1 cellular context compared by ENCODE assay signal in the genomic region with DNA sequence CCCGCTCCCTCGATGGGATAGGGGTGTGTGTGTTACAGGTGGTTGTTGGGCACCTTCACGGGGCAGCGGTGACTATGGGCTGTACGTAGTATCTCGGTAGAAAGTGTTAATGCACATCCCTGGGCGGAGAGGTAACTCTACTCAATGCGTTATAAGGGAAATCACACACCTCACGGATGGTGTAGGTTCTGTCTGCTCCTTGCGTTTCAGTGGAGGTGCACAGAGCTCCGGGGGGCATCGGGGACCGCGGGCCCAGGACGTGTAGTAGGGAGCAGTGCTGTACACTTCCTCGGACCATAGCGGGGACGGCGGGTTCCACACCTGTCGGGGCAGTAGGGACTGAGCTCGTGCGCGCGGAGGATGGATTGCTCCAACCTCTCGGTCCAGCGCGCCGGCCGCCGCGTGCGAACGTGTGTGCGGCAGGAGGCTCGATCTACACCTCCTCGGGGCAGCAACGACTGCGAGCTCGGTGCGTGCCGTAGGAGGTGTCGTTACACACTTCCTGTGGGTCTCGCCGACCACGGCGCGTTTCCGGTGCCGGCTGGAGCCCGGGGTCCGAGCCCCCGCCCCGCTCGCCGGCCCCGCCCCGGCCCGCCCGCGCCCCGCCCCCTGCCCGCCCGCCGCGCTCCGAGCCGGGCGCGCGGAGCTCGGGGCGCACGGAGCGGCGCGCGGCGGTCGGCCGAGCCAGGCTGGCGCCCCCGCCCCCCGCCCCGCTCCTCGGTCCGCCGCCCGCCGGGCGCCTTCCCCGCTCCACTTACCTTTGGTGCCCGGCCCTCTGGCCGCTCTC.
TF ChIP-seq lines count a peak whose summit lies in the region.

A gene with protein sequence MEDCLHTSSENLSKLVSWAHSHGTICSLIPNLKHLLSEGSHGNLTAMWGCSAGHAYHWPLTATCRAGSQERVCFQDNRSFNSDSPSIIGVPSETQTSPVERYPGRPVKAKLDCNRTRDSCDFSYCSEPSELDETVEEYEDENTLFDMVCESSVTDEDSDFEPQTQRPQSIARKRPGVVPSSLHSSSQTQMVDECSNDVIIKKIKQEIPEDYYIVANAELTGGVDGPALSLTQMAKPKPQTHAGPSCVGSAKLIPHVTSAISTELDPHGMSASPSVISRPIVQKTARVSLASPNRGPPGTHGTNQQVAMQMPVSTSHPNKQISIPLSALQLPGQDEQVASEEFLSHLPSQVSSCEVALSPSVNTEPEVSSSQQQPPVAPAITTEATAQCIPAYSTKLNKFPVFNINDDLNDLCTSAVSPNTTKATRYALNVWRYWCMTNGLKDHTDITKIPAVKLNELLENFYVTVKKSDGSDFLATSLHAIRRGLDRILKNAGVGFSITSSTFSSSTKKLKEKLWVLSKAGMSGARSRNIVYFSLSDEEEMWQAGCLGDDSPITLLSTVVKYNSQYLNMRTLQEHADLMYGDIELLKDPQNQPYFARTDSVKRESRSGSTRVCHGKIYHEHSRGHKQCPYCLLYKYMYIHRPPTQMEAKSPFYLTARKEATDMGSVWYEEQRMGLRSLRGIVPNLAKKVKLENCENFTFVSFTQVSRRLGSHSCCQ (plus strand): TSS at position 607 of the 787 bp plus-strand sequence. CDS start 87,254 bp downstream, outside the sequence.

TF ChIP-seq in HepG2, 621 proteins besides CTCF, POLR2A, EP300 and RAD21 (continued from another document and continues in another):
- TF ChIP-seq, protein P1, sequence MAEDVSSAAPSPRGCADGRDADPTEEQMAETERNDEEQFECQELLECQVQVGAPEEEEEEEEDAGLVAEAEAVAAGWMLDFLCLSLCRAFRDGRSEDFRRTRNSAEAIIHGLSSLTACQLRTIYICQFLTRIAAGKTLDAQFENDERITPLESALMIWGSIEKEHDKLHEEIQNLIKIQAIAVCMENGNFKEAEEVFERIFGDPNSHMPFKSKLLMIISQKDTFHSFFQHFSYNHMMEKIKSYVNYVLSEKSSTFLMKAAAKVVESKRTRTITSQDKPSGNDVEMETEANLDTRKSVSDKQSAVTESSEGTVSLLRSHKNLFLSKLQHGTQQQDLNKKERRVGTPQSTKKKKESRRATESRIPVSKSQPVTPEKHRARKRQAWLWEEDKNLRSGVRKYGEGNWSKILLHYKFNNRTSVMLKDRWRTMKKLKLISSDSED (CRISPR knock-in tag; IDR thresholded peaks at IDR 0.05) = no peak
- TF ChIP-seq ZNF616 (CRISPR knock-in tag; IDR thresholded peaks at IDR 0.05; ENCODE audit: low read depth) (peak; percentile 95), SOX6 (IDR thresholded peaks at IDR 0.05) (no peak), SOX6 (CRISPR knock-in tag; IDR thresholded peaks at IDR 0.05) (no peak; the same call in none of the 2 replicates), BRCA1 (CRISPR knock-in tag; IDR thresholded peaks at IDR 0.05) (peak; percentile 78; the same call in 1 of the 2 replicates), MAFF (IDR thresholded peaks at IDR 0.05; ENCODE audit: low read depth, low read length) (no peak), TMF1 (CRISPR knock-in tag; IDR thresholded peaks at IDR 0.05; ENCODE audit: low read depth) (no peak), MEIS2 (CRISPR knock-in tag; IDR thresholded peaks at IDR 0.05) (peak; percentile 92), ZFP36 (IDR thresholded peaks at IDR 0.05; ENCODE audit: borderline replicate concordance, low read depth, low read length, partially characterized antibody) (no peak), SIN3B (IDR thresholded peaks at IDR 0.05; ENCODE audit: low read length) (no peak), PCBP1 (IDR thresholded peaks at IDR 0.05; ENCODE audit: borderline replicate concordance, low read depth, low read length) (no peak), GATAD2A (CRISPR knock-in tag; IDR thresholded peaks at IDR 0.05) (no peak), ZNF354B (CRISPR knock-in tag; IDR thresholded peaks at IDR 0.05) (no peak), ATF1 (CRISPR knock-in tag; IDR thresholded peaks at IDR 0.05) (no peak), ZNF180 (CRISPR knock-in tag; IDR thresholded peaks at IDR 0.05; ENCODE audit: borderline replicate concordance, low read depth) (no peak), ZNF557 (CRISPR knock-in tag; IDR thresholded peaks at IDR 0.05) (peak; percentile 58; the same call in 1 of the 2 replicates), CBX5 (CRISPR knock-in tag; IDR thresholded peaks at IDR 0.05; ENCODE audit: borderline replicate concordance) (peak; percentile 81)
- TF ChIP-seq, protein P2, sequence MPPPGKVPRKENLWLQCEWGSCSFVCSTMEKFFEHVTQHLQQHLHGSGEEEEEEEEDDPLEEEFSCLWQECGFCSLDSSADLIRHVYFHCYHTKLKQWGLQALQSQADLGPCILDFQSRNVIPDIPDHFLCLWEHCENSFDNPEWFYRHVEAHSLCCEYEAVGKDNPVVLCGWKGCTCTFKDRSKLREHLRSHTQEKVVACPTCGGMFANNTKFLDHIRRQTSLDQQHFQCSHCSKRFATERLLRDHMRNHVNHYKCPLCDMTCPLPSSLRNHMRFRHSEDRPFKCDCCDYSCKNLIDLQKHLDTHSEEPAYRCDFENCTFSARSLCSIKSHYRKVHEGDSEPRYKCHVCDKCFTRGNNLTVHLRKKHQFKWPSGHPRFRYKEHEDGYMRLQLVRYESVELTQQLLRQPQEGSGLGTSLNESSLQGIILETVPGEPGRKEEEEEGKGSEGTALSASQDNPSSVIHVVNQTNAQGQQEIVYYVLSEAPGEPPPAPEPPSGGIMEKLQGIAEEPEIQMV (CRISPR knock-in tag; IDR thresholded peaks at IDR 0.05; ENCODE audit: low read depth) = peak; percentile 85
- TF ChIP-seq, protein P3, sequence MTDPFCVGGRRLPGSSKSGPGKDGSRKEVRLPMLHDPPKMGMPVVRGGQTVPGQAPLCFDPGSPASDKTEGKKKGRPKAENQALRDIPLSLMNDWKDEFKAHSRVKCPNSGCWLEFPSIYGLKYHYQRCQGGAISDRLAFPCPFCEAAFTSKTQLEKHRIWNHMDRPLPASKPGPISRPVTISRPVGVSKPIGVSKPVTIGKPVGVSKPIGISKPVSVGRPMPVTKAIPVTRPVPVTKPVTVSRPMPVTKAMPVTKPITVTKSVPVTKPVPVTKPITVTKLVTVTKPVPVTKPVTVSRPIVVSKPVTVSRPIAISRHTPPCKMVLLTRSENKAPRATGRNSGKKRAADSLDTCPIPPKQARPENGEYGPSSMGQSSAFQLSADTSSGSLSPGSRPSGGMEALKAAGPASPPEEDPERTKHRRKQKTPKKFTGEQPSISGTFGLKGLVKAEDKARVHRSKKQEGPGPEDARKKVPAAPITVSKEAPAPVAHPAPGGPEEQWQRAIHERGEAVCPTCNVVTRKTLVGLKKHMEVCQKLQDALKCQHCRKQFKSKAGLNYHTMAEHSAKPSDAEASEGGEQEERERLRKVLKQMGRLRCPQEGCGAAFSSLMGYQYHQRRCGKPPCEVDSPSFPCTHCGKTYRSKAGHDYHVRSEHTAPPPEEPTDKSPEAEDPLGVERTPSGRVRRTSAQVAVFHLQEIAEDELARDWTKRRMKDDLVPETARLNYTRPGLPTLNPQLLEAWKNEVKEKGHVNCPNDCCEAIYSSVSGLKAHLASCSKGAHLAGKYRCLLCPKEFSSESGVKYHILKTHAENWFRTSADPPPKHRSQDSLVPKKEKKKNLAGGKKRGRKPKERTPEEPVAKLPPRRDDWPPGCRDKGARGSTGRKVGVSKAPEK (CRISPR knock-in tag; IDR thresholded peaks at IDR 0.05; ENCODE audit: borderline replicate concordance) = peak; percentile 46; the same call in 1 of the 2 replicates
- TF ChIP-seq, protein P4, sequence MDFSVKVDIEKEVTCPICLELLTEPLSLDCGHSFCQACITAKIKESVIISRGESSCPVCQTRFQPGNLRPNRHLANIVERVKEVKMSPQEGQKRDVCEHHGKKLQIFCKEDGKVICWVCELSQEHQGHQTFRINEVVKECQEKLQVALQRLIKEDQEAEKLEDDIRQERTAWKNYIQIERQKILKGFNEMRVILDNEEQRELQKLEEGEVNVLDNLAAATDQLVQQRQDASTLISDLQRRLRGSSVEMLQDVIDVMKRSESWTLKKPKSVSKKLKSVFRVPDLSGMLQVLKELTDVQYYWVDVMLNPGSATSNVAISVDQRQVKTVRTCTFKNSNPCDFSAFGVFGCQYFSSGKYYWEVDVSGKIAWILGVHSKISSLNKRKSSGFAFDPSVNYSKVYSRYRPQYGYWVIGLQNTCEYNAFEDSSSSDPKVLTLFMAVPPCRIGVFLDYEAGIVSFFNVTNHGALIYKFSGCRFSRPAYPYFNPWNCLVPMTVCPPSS (IDR thresholded peaks at IDR 0.05) = no peak
- TF ChIP-seq, protein P5, sequence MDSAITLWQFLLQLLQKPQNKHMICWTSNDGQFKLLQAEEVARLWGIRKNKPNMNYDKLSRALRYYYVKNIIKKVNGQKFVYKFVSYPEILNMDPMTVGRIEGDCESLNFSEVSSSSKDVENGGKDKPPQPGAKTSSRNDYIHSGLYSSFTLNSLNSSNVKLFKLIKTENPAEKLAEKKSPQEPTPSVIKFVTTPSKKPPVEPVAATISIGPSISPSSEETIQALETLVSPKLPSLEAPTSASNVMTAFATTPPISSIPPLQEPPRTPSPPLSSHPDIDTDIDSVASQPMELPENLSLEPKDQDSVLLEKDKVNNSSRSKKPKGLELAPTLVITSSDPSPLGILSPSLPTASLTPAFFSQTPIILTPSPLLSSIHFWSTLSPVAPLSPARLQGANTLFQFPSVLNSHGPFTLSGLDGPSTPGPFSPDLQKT (CRISPR knock-in tag; IDR thresholded peaks at IDR 0.05; ENCODE audit: borderline replicate concordance) = no peak
- TF ChIP-seq, protein P6, sequence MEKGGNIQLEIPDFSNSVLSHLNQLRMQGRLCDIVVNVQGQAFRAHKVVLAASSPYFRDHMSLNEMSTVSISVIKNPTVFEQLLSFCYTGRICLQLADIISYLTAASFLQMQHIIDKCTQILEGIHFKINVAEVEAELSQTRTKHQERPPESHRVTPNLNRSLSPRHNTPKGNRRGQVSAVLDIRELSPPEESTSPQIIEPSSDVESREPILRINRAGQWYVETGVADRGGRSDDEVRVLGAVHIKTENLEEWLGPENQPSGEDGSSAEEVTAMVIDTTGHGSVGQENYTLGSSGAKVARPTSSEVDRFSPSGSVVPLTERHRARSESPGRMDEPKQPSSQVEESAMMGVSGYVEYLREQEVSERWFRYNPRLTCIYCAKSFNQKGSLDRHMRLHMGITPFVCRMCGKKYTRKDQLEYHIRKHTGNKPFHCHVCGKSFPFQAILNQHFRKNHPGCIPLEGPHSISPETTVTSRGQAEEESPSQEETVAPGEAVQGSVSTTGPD (CRISPR knock-in tag; IDR thresholded peaks at IDR 0.05) = no peak
- TF ChIP-seq, protein P7, sequence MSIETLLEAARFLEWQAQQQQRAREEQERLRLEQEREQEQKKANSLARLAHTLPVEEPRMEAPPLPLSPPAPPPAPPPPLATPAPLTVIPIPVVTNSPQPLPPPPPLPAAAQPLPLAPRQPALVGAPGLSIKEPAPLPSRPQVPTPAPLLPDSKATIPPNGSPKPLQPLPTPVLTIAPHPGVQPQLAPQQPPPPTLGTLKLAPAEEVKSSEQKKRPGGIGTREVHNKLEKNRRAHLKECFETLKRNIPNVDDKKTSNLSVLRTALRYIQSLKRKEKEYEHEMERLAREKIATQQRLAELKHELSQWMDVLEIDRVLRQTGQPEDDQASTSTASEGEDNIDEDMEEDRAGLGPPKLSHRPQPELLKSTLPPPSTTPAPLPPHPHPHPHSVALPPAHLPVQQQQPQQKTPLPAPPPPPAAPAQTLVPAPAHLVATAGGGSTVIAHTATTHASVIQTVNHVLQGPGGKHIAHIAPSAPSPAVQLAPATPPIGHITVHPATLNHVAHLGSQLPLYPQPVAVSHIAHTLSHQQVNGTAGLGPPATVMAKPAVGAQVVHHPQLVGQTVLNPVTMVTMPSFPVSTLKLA (IDR thresholded peaks at IDR 0.05) = no peak
- TF ChIP-seq, protein P8, sequence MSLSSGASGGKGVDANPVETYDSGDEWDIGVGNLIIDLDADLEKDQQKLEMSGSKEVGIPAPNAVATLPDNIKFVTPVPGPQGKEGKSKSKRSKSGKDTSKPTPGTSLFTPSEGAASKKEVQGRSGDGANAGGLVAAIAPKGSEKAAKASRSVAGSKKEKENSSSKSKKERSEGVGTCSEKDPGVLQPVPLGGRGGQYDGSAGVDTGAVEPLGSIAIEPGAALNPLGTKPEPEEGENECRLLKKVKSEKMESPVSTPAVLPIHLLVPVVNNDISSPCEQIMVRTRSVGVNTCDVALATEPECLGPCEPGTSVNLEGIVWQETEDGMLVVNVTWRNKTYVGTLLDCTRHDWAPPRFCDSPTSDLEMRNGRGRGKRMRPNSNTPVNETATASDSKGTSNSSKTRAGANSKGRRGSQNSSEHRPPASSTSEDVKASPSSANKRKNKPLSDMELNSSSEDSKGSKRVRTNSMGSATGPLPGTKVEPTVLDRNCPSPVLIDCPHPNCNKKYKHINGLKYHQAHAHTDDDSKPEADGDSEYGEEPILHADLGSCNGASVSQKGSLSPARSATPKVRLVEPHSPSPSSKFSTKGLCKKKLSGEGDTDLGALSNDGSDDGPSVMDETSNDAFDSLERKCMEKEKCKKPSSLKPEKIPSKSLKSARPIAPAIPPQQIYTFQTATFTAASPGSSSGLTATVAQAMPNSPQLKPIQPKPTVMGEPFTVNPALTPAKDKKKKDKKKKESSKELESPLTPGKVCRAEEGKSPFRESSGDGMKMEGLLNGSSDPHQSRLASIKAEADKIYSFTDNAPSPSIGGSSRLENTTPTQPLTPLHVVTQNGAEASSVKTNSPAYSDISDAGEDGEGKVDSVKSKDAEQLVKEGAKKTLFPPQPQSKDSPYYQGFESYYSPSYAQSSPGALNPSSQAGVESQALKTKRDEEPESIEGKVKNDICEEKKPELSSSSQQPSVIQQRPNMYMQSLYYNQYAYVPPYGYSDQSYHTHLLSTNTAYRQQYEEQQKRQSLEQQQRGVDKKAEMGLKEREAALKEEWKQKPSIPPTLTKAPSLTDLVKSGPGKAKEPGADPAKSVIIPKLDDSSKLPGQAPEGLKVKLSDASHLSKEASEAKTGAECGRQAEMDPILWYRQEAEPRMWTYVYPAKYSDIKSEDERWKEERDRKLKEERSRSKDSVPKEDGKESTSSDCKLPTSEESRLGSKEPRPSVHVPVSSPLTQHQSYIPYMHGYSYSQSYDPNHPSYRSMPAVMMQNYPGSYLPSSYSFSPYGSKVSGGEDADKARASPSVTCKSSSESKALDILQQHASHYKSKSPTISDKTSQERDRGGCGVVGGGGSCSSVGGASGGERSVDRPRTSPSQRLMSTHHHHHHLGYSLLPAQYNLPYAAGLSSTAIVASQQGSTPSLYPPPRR (CRISPR knock-in tag; IDR thresholded peaks at IDR 0.05; ENCODE audit: borderline replicate concordance) = peak; percentile 48; the same call in 1 of the 2 replicates
- TF ChIP-seq, protein P9, sequence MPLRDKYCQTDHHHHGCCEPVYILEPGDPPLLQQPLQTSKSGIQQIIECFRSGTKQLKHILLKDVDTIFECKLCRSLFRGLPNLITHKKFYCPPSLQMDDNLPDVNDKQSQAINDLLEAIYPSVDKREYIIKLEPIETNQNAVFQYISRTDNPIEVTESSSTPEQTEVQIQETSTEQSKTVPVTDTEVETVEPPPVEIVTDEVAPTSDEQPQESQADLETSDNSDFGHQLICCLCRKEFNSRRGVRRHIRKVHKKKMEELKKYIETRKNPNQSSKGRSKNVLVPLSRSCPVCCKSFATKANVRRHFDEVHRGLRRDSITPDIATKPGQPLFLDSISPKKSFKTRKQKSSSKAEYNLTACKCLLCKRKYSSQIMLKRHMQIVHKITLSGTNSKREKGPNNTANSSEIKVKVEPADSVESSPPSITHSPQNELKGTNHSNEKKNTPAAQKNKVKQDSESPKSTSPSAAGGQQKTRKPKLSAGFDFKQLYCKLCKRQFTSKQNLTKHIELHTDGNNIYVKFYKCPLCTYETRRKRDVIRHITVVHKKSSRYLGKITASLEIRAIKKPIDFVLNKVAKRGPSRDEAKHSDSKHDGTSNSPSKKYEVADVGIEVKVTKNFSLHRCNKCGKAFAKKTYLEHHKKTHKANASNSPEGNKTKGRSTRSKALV (CRISPR knock-in tag; IDR thresholded peaks at IDR 0.05) = 0 out of 2 replicates have a peak, but pooled peaks have one; percentile 49
- TF ChIP-seq, protein P10, sequence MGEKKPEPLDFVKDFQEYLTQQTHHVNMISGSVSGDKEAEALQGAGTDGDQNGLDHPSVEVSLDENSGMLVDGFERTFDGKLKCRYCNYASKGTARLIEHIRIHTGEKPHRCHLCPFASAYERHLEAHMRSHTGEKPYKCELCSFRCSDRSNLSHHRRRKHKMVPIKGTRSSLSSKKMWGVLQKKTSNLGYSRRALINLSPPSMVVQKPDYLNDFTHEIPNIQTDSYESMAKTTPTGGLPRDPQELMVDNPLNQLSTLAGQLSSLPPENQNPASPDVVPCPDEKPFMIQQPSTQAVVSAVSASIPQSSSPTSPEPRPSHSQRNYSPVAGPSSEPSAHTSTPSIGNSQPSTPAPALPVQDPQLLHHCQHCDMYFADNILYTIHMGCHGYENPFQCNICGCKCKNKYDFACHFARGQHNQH (CRISPR knock-in tag; IDR thresholded peaks at IDR 0.05) = peak; percentile 86; the same call in 1 of the 2 replicates
